ENCODE assay signal across 1 cellular context in genomic region chr22:37287550-37287951, GRCh38.
TF ChIP-seq lines count a peak whose summit lies in the region.

No MANE protein-coding gene starts in this region.

TF ChIP-seq in GM23338, 12 proteins besides CTCF, POLR2A, EP300 and RAD21 (continued from another document):
- TF ChIP-seq, protein P1, sequence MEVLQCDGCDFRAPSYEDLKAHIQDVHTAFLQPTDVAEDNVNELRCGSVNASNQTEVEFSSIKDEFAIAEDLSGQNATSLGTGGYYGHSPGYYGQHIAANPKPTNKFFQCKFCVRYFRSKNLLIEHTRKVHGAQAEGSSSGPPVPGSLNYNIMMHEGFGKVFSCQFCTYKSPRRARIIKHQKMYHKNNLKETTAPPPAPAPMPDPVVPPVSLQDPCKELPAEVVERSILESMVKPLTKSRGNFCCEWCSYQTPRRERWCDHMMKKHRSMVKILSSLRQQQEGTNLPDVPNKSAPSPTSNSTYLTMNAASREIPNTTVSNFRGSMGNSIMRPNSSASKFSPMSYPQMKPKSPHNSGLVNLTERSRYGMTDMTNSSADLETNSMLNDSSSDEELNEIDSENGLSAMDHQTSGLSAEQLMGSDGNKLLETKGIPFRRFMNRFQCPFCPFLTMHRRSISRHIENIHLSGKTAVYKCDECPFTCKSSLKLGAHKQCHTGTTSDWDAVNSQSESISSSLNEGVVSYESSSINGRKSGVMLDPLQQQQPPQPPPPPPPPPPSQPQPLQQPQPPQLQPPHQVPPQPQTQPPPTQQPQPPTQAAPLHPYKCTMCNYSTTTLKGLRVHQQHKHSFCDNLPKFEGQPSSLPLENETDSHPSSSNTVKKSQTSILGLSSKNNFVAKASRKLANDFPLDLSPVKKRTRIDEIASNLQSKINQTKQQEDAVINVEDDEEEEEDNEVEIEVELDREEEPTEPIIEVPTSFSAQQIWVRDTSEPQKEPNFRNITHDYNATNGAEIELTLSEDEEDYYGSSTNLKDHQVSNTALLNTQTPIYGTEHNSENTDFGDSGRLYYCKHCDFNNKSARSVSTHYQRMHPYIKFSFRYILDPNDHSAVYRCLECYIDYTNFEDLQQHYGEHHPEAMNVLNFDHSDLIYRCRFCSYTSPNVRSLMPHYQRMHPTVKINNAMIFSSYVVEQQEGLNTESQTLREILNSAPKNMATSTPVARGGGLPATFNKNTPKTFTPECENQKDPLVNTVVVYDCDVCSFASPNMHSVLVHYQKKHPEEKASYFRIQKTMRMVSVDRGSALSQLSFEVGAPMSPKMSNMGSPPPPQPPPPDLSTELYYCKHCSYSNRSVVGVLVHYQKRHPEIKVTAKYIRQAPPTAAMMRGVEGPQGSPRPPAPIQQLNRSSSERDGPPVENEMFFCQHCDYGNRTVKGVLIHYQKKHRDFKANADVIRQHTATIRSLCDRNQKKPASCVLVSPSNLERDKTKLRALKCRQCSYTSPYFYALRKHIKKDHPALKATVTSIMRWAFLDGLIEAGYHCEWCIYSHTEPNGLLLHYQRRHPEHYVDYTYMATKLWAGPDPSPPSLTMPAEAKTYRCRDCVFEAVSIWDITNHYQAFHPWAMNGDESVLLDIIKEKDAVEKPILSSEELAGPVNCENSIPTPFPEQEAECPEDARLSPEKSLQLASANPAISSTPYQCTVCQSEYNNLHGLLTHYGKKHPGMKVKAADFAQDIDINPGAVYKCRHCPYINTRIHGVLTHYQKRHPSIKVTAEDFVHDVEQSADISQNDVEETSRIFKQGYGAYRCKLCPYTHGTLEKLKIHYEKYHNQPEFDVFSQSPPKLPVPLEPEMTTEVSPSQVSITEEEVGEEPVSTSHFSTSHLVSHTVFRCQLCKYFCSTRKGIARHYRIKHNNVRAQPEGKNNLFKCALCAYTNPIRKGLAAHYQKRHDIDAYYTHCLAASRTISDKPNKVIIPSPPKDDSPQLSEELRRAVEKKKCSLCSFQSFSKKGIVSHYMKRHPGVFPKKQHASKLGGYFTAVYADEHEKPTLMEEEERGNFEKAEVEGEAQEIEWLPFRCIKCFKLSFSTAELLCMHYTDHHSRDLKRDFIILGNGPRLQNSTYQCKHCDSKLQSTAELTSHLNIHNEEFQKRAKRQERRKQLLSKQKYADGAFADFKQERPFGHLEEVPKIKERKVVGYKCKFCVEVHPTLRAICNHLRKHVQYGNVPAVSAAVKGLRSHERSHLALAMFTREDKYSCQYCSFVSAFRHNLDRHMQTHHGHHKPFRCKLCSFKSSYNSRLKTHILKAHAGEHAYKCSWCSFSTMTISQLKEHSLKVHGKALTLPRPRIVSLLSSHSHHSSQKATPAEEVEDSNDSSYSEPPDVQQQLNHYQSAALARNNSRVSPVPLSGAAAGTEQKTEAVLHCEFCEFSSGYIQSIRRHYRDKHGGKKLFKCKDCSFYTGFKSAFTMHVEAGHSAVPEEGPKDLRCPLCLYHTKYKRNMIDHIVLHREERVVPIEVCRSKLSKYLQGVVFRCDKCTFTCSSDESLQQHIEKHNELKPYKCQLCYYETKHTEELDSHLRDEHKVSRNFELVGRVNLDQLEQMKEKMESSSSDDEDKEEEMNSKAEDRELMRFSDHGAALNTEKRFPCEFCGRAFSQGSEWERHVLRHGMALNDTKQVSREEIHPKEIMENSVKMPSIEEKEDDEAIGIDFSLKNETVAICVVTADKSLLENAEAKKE (CRISPR knock-in tag; IDR thresholded peaks at IDR 0.05): no peak
- TF ChIP-seq, protein P2, sequence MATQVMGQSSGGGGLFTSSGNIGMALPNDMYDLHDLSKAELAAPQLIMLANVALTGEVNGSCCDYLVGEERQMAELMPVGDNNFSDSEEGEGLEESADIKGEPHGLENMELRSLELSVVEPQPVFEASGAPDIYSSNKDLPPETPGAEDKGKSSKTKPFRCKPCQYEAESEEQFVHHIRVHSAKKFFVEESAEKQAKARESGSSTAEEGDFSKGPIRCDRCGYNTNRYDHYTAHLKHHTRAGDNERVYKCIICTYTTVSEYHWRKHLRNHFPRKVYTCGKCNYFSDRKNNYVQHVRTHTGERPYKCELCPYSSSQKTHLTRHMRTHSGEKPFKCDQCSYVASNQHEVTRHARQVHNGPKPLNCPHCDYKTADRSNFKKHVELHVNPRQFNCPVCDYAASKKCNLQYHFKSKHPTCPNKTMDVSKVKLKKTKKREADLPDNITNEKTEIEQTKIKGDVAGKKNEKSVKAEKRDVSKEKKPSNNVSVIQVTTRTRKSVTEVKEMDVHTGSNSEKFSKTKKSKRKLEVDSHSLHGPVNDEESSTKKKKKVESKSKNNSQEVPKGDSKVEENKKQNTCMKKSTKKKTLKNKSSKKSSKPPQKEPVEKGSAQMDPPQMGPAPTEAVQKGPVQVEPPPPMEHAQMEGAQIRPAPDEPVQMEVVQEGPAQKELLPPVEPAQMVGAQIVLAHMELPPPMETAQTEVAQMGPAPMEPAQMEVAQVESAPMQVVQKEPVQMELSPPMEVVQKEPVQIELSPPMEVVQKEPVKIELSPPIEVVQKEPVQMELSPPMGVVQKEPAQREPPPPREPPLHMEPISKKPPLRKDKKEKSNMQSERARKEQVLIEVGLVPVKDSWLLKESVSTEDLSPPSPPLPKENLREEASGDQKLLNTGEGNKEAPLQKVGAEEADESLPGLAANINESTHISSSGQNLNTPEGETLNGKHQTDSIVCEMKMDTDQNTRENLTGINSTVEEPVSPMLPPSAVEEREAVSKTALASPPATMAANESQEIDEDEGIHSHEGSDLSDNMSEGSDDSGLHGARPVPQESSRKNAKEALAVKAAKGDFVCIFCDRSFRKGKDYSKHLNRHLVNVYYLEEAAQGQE (IDR thresholded peaks at IDR 0.05; ENCODE audit: unreplicated experiment): no peak
- no peak for TF ChIP-seq EZH2phosphoT487 (IDR thresholded peaks at IDR 0.05; ENCODE audit: unreplicated experiment)
- no peak for TF ChIP-seq JUNB (IDR thresholded peaks at IDR 0.05; ENCODE audit: unreplicated experiment)
- no peak for TF ChIP-seq STAT1 (IDR thresholded peaks at IDR 0.05; ENCODE audit: unreplicated experiment)
- TF ChIP-seq NANOG (IDR thresholded peaks at IDR 0.05; ENCODE audit: borderline replicate concordance): no peak
- TF ChIP-seq EZH2 (IDR thresholded peaks at IDR 0.05; ENCODE audit: low read depth, unreplicated experiment): no peak
- TF ChIP-seq, protein P3, sequence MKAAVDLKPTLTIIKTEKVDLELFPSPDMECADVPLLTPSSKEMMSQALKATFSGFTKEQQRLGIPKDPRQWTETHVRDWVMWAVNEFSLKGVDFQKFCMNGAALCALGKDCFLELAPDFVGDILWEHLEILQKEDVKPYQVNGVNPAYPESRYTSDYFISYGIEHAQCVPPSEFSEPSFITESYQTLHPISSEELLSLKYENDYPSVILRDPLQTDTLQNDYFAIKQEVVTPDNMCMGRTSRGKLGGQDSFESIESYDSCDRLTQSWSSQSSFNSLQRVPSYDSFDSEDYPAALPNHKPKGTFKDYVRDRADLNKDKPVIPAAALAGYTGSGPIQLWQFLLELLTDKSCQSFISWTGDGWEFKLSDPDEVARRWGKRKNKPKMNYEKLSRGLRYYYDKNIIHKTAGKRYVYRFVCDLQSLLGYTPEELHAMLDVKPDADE (IDR thresholded peaks at IDR 0.05): no peak
